8 cellular contexts compared by ENCODE assay signal in genomic region chr1:154182342-154183044, GRCh38. TPM values are rescaled to one million over a fixed set of nuclear protein-coding genes. Genes with fewer than 3 reads are reported as not detected.
A peak's percentile ranks its signal among the peaks of the same experiment; 100 is the strongest.
DNase-seq lines count a peak whose midpoint lies in the region; ATAC-seq lines count a peak whose summit lies in the region.

No MANE protein-coding gene starts in this region.

- DNase-seq in ACHN = peak; percentile 74
- peak; percentile 97 for DNase-seq in NOMO-1 treated with DMSO at 0.1 percent for 48 hours (lab: John Stamatoyannopoulos, UW; ENCODE audit: unreplicated experiment)
- DNase-seq in activated CD8-positive, alpha-beta memory T cell treated with anti-CD3 and anti-CD28 coated beads, Interleukin-2, amount 50 U/mL, for 4 hours = peak; percentile 59
- peak; percentile 48 for DNase-seq in epidermal melanocyte (ENCODE audit: insufficient read length, low spot score)
- peak; percentile 64 for DNase-seq in mucosa of gallbladder (ENCODE audit: low spot score)
- peak; percentile 24 to 53 for DNase-seq in stimulated activated CD8-positive, alpha-beta memory T cell treated with anti-CD3 and anti-CD28 coated beads, Interleukin-4, amount 100 ng/mL, for 4 hours (ENCODE audit: low read depth in 2 of 2, low spot score in 1 of 2)

- in situ Hi-C loops in ACHN (cut with HindIII; ENCODE audit: low pct_ligation_motif_present, low pct_unique_long_range_greater_than_20kb, low sequenced_read_pairs) = no loop called here

- ATAC-seq in GM18867 (IDR thresholded peaks at IDR 0.05; ENCODE audit: unreplicated experiment) = peak; percentile 53
- ATAC-seq in HG03097 (IDR thresholded peaks at IDR 0.05; ENCODE audit: low FRiP score, unreplicated experiment) = peak; percentile 23

RNA-seq across cellular contexts. Expression of gene TPM3, which starts 9.4 kb away (rescaled TPM):
- 283 TPM for total RNA-seq in mucosa of gallbladder

RNA-seq across cellular contexts. Expression of gene CFAP141, which starts 23.6 kb away (rescaled TPM):
- not detected for total RNA-seq in mucosa of gallbladder

RNA-seq across cellular contexts. Expression of gene NUP210L, which starts 27.6 kb away (rescaled TPM):
- total RNA-seq in mucosa of gallbladder = 0.06 TPM

RNA-seq across cellular contexts. Expression of gene UBAP2L, which starts 38.3 kb away (rescaled TPM):
- total RNA-seq in mucosa of gallbladder = 118 TPM

Comparison
In these comparisons a context has a peak if more than half of its experiments do, and no peak if none do; other contexts are left out.
1. Peak in every context shown above with its lines: DNase-seq and ATAC-seq.
2. DNase-seq: peak in every context shown above with its lines; median percentile 97 in NOMO-1 treated with DMSO at 0.1 percent for 48 hours; 74 in ACHN; 64 in mucosa of gallbladder; 59 in activated CD8-positive, alpha-beta memory T cell treated with anti-CD3 and anti-CD28 coated beads, Interleukin-2, amount 50 U/mL, for 4 hours; 48 in epidermal melanocyte; 38 in stimulated activated CD8-positive, alpha-beta memory T cell treated with anti-CD3 and anti-CD28 coated beads, Interleukin-4, amount 100 ng/mL, for 4 hours.